21 cellular contexts compared by ENCODE assay signal in genomic region chr21:23963454-23963853, GRCh38.
DNase-seq lines count a peak whose midpoint lies in the region; ATAC-seq lines count a peak whose summit lies in the region.
"Had no signal": no experiment of that assay in that cellular context is flagged by ENCODE, and none has a peak within 500 bp of the region (broad histone marks: within the 10 kb centered on the region; RNA-seq: fewer than 3 reads in every experiment).

No MANE protein-coding gene starts in this region.

- DNase-seq in DMS53 (lab: John Stamatoyannopoulos, UW), result peak; percentile 86
- peak; percentile 79 for DNase-seq in NCI-H2029 treated with DMSO at 0.1 percent for 48 hours (lab: John Stamatoyannopoulos, UW)
- DNase-seq in SHP77 treated with DMSO at 0.1 percent for 48 hours (lab: John Stamatoyannopoulos, UW), result peak; percentile 50
- no peak for DNase-seq in NOMO-1 (lab: John Stamatoyannopoulos, UW; ENCODE audit: unreplicated experiment in 2 of 2)
- no peak for DNase-seq in Ammon's horn (ENCODE audit: low spot score)
- DNase-seq: activated CD4-positive, alpha-beta T cell treated with anti-CD3 and anti-CD28 coated beads for 4 hours; activated CD8-positive, alpha-beta memory T cell treated with anti-CD3 and anti-CD28 coated beads, Interleukin-2, amount 10 ng/mL, durations not matched to agents 7 days and 5 days; activated naive CD4-positive, alpha-beta T cell treated with anti-CD3 and anti-CD28 coated beads, Interleukin-2, amount 10 ng/mL, durations not matched to agents 7 days and 5 days; aorta; CD4-positive, CD25-positive, alpha-beta regulatory T cell; GM23248; islet precursor cell; Karpas-422; natural killer cell; NCI-H1048; Peyer's patch; T-helper 17 cell; transverse colon had no signal

- no peaks in the 10 kb centered on the region for H4K20me1 ChIP-seq in BLaER1

- H3K27ac ChIP-seq in BLaER1, result peak overlapping the region; percentile 48
- H3K27ac ChIP-seq: GM23248, Peyer's patch, transverse colon had no signal

- no peak overlapping the region for H3K9ac ChIP-seq in BLaER1
- H3K9ac ChIP-seq: GM23248 had no signal

- H3K36me3 ChIP-seq in BLaER1, result peaks cover 46% of the 10 kb centered on the region
- H3K36me3 ChIP-seq: Peyer's patch, transverse colon had no signal

- 0 out of 2 replicates have a peak overlapping the region, but pooled peaks have one; percentile 7 for H3K4me2 ChIP-seq in BLaER1

- ATAC-seq in HG03378 (IDR thresholded peaks at IDR 0.05; ENCODE audit: unreplicated experiment) (no peak), GM19023 (IDR thresholded peaks at IDR 0.05; ENCODE audit: unreplicated experiment) (no peak)
- ATAC-seq: activated CD8-positive, alpha-beta memory T cell treated with anti-CD3 and anti-CD28 coated beads, Interleukin-2, amount 10 ng/mL, durations not matched to agents 7 days and 5 days; natural killer cell; T-helper 17 cell had no signal

- no peak overlapping the region for H3K4me3 ChIP-seq in BLaER1
- H3K4me3 ChIP-seq: GM23248, Peyer's patch, transverse colon had no signal

- peaks cover 49% of the 10 kb centered on the region for H3K4me1 ChIP-seq in BLaER1
- H3K4me1 ChIP-seq: Peyer's patch, transverse colon had no signal

- H3K27me3 ChIP-seq in BLaER1, result no peaks in the 10 kb centered on the region
- H3K27me3 ChIP-seq: Peyer's patch, transverse colon had no signal

- H3K9me3 ChIP-seq in BLaER1, result peaks cover 57% of the 10 kb centered on the region
- H3K9me3 ChIP-seq: Peyer's patch, transverse colon had no signal

Comparison
In these comparisons a context has a peak if more than half of its experiments do, and no peak if none do; other contexts are left out.
1. DNase-seq: peak in DMS53 (single experiment), NCI-H2029 treated with DMSO at 0.1 percent for 48 hours (single experiment) and SHP77 treated with DMSO at 0.1 percent for 48 hours (single experiment); none in NOMO-1 (0 of 2) and Ammon's horn (single experiment).